In genomic region chr3:64019879-64020278, GRCh38 we compare ENCODE assay signal across 33 cellular contexts.
"Had no signal": no experiment of that assay in that cellular context is flagged by ENCODE, and none has a peak within 500 bp of the region (broad histone marks: within the 10 kb centered on the region; RNA-seq: fewer than 3 reads in every experiment).

No MANE protein-coding gene starts in this region.

- H3K9me3 ChIP-seq: esophagus muscularis mucosa, gastrocnemius medialis, heart left ventricle had no signal

- H3K27ac ChIP-seq: esophagus muscularis mucosa, foreskin keratinocyte, gastrocnemius medialis, heart left ventricle, WERI-Rb-1 had no signal

- H3K27ac Mint-ChIP-seq: activated B cell treated with CpG ODN at 0.5 μM for 24 hours; activated T-helper 1 cell treated with anti-CD3 and anti-CD28 coated beads, Interleukin-12 subunit alpha, Interleukin-12 subunit beta, Interleukin-2, Interleukin-4 antibody, amounts not matched to agents 30 ng/mL and 10 ng/mL and 1 ng/mL, durations not matched to agents 14 hours and 24 hours and 36 hours; activated T-helper 2 cell treated with anti-CD3 and anti-CD28 coated beads, Interferon-gamma antibody, Interleukin-2, Interleukin-4, amounts not matched to agents 10 μg/mL and 5 μg/mL and 100 μg/mL, durations not matched to agents 14 hours and 24 hours and 36 hours; T-helper 2 cell treated with Interferon-gamma antibody and Interleukin-4, amounts not matched to agents 5 μg/mL and 100 μg/mL, for 36 hours had no signal

- H3K27me3 Mint-ChIP-seq: activated B cell treated with CpG ODN at 0.5 μM for 24 hours; activated CD8-positive, alpha-beta T cell treated with anti-CD3 and anti-CD28 coated beads for 36 hours; activated naive CD4-positive, alpha-beta T cell treated with anti-CD3 and anti-CD28 coated beads, Interleukin-2, amount 50 U/mL, for 24 hours; effector memory CD8-positive, alpha-beta T cell; T-helper 17 cell had no signal

- ATAC-seq: activated CD4-positive, CD25-positive, alpha-beta regulatory T cell treated with anti-CD3 and anti-CD28 coated beads, Interleukin-2, amount 50 U/mL, for 24 hours; activated CD8-positive, alpha-beta T cell treated with anti-CD3 and anti-CD28 coated beads for 36 hours; activated T-cell treated with anti-CD3 and anti-CD28 coated beads, Interleukin-2, amount 50 U/mL, for 4 hours; effector memory CD8-positive, alpha-beta T cell; foreskin keratinocyte; gastrocnemius medialis; heart left ventricle; T-helper 17 cell had no signal

- H3K4me3 ChIP-seq: esophagus muscularis mucosa, gastrocnemius medialis, heart left ventricle had no signal

- FAIRE-seq: astrocyte, colon had no signal

- H3K4me3 Mint-ChIP-seq: activated B cell treated with CpG ODN at 0.5 μM for 24 hours; activated naive CD4-positive, alpha-beta T cell treated with anti-CD3 and anti-CD28 coated beads for 36 hours; activated T-helper 1 cell treated with anti-CD3 and anti-CD28 coated beads, Interleukin-12 subunit alpha, Interleukin-12 subunit beta, Interleukin-2, Interleukin-4 antibody, amounts not matched to agents 30 ng/mL and 10 ng/mL and 1 ng/mL, durations not matched to agents 14 hours and 24 hours and 36 hours; effector memory CD8-positive, alpha-beta T cell; T-helper 17 cell; T-helper 2 cell treated with Interferon-gamma antibody and Interleukin-4, amounts not matched to agents 5 μg/mL and 100 μg/mL, for 36 hours had no signal

- DNase-seq: activated B cell treated with CpG ODN at 0.5 μM for 24 hours; activated CD4-positive, alpha-beta T cell treated with anti-CD3 and anti-CD28 coated beads for 48 hours; activated CD4-positive, alpha-beta T cell treated with anti-CD3 and anti-CD28 coated beads, Interleukin-2, amount 50 U/mL, for 1 hour; activated CD4-positive, alpha-beta T cell treated with anti-CD3 and anti-CD28 coated beads, Interleukin-2, amount 50 U/mL, for 48 hours; activated CD8-positive, alpha-beta memory T cell treated with anti-CD3 and anti-CD28 coated beads for 24 hours; activated CD8-positive, alpha-beta T cell treated with anti-CD3 and anti-CD28 coated beads for 36 hours; activated effector memory CD4-positive, alpha-beta T cell treated with anti-CD3 and anti-CD28 coated beads, Interleukin-2, amount 50 U/mL, for 16 hours; activated naive CD4-positive, alpha-beta T cell treated with anti-CD3 and anti-CD28 coated beads for 36 hours; activated T-cell treated with anti-CD3 and anti-CD28 coated beads, Interleukin-2, amount 50 U/mL, for 4 hours; amniotic stem cell; anterior cingulate cortex; caudate nucleus; cortex of kidney; dermis blood vessel endothelial cell; effector CD4-positive, alpha-beta T cell; effector memory CD8-positive, alpha-beta T cell; erythroblast; foreskin keratinocyte; gastrocnemius medialis; glutamatergic neuron; heart left ventricle; T-helper 1 cell; T-helper 17 cell; T1000; WERI-Rb-1 had no signal

- H3K27me3 ChIP-seq: esophagus muscularis mucosa, foreskin keratinocyte, gastrocnemius medialis, heart left ventricle had no signal

- H3K9me3 Mint-ChIP-seq: activated B cell treated with CpG ODN at 0.5 μM for 24 hours; activated CD8-positive, alpha-beta T cell treated with anti-CD3 and anti-CD28 coated beads for 36 hours; activated naive CD4-positive, alpha-beta T cell treated with anti-CD3 and anti-CD28 coated beads for 36 hours; activated naive CD4-positive, alpha-beta T cell treated with anti-CD3 and anti-CD28 coated beads, Interleukin-2, amount 50 U/mL, for 24 hours; activated T-cell treated with anti-CD3 and anti-CD28 coated beads, Interleukin-2, amount 50 U/mL, for 4 hours; activated T-helper 1 cell treated with anti-CD3 and anti-CD28 coated beads, Interleukin-12 subunit alpha, Interleukin-12 subunit beta, Interleukin-2, Interleukin-4 antibody, amounts not matched to agents 30 ng/mL and 10 ng/mL and 1 ng/mL, durations not matched to agents 14 hours and 24 hours and 36 hours; activated T-helper 2 cell treated with anti-CD3 and anti-CD28 coated beads, Interferon-gamma antibody, Interleukin-2, Interleukin-4, amounts not matched to agents 10 μg/mL and 5 μg/mL and 100 μg/mL, durations not matched to agents 14 hours and 24 hours and 36 hours; effector memory CD8-positive, alpha-beta T cell; T-helper 2 cell treated with Interferon-gamma antibody and Interleukin-4, amounts not matched to agents 5 μg/mL and 100 μg/mL, for 36 hours had no signal
